In the genomic region with DNA sequence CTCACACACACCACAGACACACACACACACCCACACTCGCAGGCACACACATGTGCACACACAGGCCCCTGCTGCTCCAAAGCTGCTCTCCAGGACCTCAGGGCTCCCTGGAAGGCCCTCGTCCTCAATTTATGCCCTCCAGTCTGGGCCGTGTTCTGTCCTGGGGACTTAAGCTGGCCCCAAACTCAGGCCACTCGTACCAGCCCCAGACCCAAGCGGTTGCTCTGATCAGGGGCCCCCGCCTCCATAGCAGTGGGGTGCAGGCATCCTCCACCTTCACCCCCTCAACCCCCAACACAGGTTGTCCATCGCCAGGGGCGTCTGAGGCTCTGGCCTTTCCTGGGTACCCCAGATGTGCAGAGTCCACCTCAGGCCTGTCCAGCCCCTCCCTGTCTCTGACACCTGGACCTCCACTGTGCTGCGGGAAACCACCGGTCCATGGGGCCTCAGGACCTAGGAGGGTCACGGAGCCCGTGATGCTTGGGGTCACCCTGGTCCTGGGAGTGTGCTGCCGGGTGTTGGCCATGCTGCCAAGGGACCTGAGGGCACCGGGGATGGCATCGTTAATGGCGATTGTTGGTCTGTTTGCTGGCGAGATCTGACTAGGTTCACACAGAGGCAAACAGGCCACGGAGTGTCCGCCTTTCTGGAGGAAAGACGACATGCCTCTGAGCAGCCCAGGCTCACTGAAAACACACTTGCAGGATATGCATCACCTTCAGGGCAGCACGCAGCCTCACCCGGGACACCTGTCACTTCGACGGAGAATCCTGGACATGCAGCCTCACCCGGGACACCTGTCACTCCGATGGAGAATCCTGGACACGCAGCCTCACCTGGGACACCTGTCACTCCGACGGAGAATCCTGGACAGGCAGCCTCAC, we compare ENCODE assay signal across 19 cellular contexts.
"Had no signal": no experiment of that assay in that cellular context is flagged by ENCODE, and none has a peak within 500 bp of the region (broad histone marks: within the 10 kb centered on the region; RNA-seq: fewer than 3 reads in every experiment).

No MANE protein-coding gene starts in this region.

- H3K9me3 Mint-ChIP-seq: activated naive CD4-positive, alpha-beta T cell treated with anti-CD3 and anti-CD28 coated beads for 36 hours; activated T-helper 17 cell treated with anti-CD3 and anti-CD28 coated beads, Interleukin-2, amount 50 U/mL, for 72 hours; brain; natural killer cell treated with Interleukin-12 subunit alpha and Interleukin-12 subunit beta and Interleukin-15 and Interleukin-18, amount 100 ng/mL, for 72 hours; T-helper 2 cell treated with Interferon-gamma antibody and Interleukin-4, amounts not matched to agents 5 μg/mL and 100 μg/mL, for 36 hours; WTC11 had no signal

- H3K36me3 Mint-ChIP-seq: brain; natural killer cell treated with Interleukin-12 subunit alpha and Interleukin-12 subunit beta and Interleukin-15 and Interleukin-18, amount 100 ng/mL, for 72 hours; WTC11 had no signal

- H3K9me3 ChIP-seq: gastroesophageal sphincter, heart left ventricle, left ventricle myocardium inferior, transverse colon had no signal

- DNase-seq: activated CD4-positive, alpha-beta T cell treated with anti-CD3 and anti-CD28 coated beads for 36 hours; activated naive CD4-positive, alpha-beta T cell treated with anti-CD3 and anti-CD28 coated beads for 36 hours; activated T-cell treated with anti-CD3 and anti-CD28 coated beads for 4 hours; central memory CD4-positive, alpha-beta T cell; heart left ventricle; kidney; left ventricle myocardium inferior; retina; SHP77; stimulated activated CD4-positive, alpha-beta T cell treated with anti-CD3 and anti-CD28 coated beads, Interleukin-2, amount 100 ng/mL, for 24 hours; stimulated activated naive CD8-positive, alpha-beta T cell treated with anti-CD3 and anti-CD28 coated beads, Interleukin-15, Interleukin-2, amounts not matched to agents 100 U/mL and 50 U/mL, for 24 hours; transverse colon had no signal

- H3K27ac ChIP-seq: gastroesophageal sphincter, heart left ventricle, left ventricle myocardium inferior, SK-N-MC, transverse colon had no signal

- H3K4me1 ChIP-seq: heart left ventricle, left ventricle myocardium inferior, transverse colon had no signal

- ATAC-seq: activated CD4-positive, alpha-beta T cell treated with anti-CD3 and anti-CD28 coated beads for 36 hours; activated T-helper 17 cell treated with anti-CD3 and anti-CD28 coated beads, Interleukin-2, amount 50 U/mL, for 72 hours; gastroesophageal sphincter; natural killer cell treated with Interleukin-12 subunit alpha and Interleukin-12 subunit beta and Interleukin-15 and Interleukin-18, amount 100 ng/mL, for 72 hours; stimulated activated naive CD8-positive, alpha-beta T cell treated with anti-CD3 and anti-CD28 coated beads, Interleukin-15, Interleukin-2, amounts not matched to agents 100 U/mL and 50 U/mL, for 24 hours; WTC11 had no signal

- H3K4me1 Mint-ChIP-seq: activated CD4-positive, alpha-beta T cell treated with anti-CD3 and anti-CD28 coated beads for 36 hours; activated T-helper 17 cell treated with anti-CD3 and anti-CD28 coated beads, Interleukin-2, amount 50 U/mL, for 72 hours; brain had no signal

- H3K27me3 Mint-ChIP-seq: activated CD4-positive, alpha-beta T cell treated with anti-CD3 and anti-CD28 coated beads for 36 hours; brain had no signal

- H3K4me3 ChIP-seq: gastroesophageal sphincter, heart left ventricle, left ventricle myocardium inferior, SK-N-MC, transverse colon had no signal

- H3K27ac Mint-ChIP-seq: activated CD4-positive, alpha-beta T cell treated with anti-CD3 and anti-CD28 coated beads for 36 hours; activated naive CD4-positive, alpha-beta T cell treated with anti-CD3 and anti-CD28 coated beads for 36 hours; activated T-helper 17 cell treated with anti-CD3 and anti-CD28 coated beads, Interleukin-2, amount 50 U/mL, for 72 hours; brain; natural killer cell treated with Interleukin-12 subunit alpha and Interleukin-12 subunit beta and Interleukin-15 and Interleukin-18, amount 100 ng/mL, for 72 hours; T-helper 2 cell treated with Interferon-gamma antibody and Interleukin-4, amounts not matched to agents 5 μg/mL and 100 μg/mL, for 36 hours; WTC11 had no signal

- H3K27me3 ChIP-seq: gastroesophageal sphincter, transverse colon had no signal

- H3K36me3 ChIP-seq: gastroesophageal sphincter, heart left ventricle, left ventricle myocardium inferior, transverse colon had no signal

- H3K4me3 Mint-ChIP-seq: activated CD4-positive, alpha-beta T cell treated with anti-CD3 and anti-CD28 coated beads for 36 hours; activated naive CD4-positive, alpha-beta T cell treated with anti-CD3 and anti-CD28 coated beads for 36 hours; activated T-helper 17 cell treated with anti-CD3 and anti-CD28 coated beads, Interleukin-2, amount 50 U/mL, for 72 hours; brain; natural killer cell treated with Interleukin-12 subunit alpha and Interleukin-12 subunit beta and Interleukin-15 and Interleukin-18, amount 100 ng/mL, for 72 hours; T-helper 2 cell treated with Interferon-gamma antibody and Interleukin-4, amounts not matched to agents 5 μg/mL and 100 μg/mL, for 36 hours; WTC11 had no signal
